ENCODE assay signal across 2 cellular contexts in genomic region chr15:62901087-62901486, GRCh38.
TF ChIP-seq lines count a peak whose summit lies in the region.

No MANE protein-coding gene starts in this region.

TF ChIP-seq in GM23338, 12 proteins besides CTCF, POLR2A, EP300 and RAD21:
- TF ChIP-seq NANOG (IDR thresholded peaks at IDR 0.05; ENCODE audit: borderline replicate concordance), result no peak
- no peak for TF ChIP-seq JUNB (IDR thresholded peaks at IDR 0.05; ENCODE audit: unreplicated experiment)
- no peak for TF ChIP-seq EZH2 (IDR thresholded peaks at IDR 0.05; ENCODE audit: low read depth, unreplicated experiment)
- no peak for TF ChIP-seq REST (IDR thresholded peaks at IDR 0.05; ENCODE audit: unreplicated experiment)
- no peak for TF ChIP-seq POLR2AphosphoS5 (IDR thresholded peaks at IDR 0.05; ENCODE audit: low read depth)
- TF ChIP-seq CREB1 (CRISPR knock-in tag; IDR thresholded peaks at IDR 0.05; ENCODE audit: low read depth), result no peak
- TF ChIP-seq EZH2phosphoT487 (IDR thresholded peaks at IDR 0.05; ENCODE audit: unreplicated experiment), result no peak
- TF ChIP-seq, protein P1, sequence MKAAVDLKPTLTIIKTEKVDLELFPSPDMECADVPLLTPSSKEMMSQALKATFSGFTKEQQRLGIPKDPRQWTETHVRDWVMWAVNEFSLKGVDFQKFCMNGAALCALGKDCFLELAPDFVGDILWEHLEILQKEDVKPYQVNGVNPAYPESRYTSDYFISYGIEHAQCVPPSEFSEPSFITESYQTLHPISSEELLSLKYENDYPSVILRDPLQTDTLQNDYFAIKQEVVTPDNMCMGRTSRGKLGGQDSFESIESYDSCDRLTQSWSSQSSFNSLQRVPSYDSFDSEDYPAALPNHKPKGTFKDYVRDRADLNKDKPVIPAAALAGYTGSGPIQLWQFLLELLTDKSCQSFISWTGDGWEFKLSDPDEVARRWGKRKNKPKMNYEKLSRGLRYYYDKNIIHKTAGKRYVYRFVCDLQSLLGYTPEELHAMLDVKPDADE (IDR thresholded peaks at IDR 0.05), result no peak
- TF ChIP-seq ZNF331 (CRISPR knock-in tag; IDR thresholded peaks at IDR 0.05; ENCODE audit: low read depth), result no peak
- no peak for TF ChIP-seq ZNF462 (CRISPR knock-in tag; IDR thresholded peaks at IDR 0.05)
- TF ChIP-seq STAT1 (IDR thresholded peaks at IDR 0.05; ENCODE audit: unreplicated experiment), result no peak
- no peak for TF ChIP-seq ZNF114 (CRISPR knock-in tag; IDR thresholded peaks at IDR 0.05)

TF ChIP-seq in H1, 55 proteins besides CTCF, POLR2A, EP300 and RAD21:
- no peak for TF ChIP-seq ATF2 (IDR thresholded peaks at IDR 0.05; ENCODE audit: low read length)
